Comparison of ENCODE assay signal across 8 cellular contexts in genomic region chr7:107563072-107563760, GRCh38. TPM values are rescaled to one million over a fixed set of nuclear protein-coding genes. Genes with fewer than 3 reads are reported as not detected.
DNase-seq lines count a peak whose midpoint lies in the region; ATAC-seq and FAIRE-seq lines count a peak whose summit lies in the region.

No MANE protein-coding gene starts in this region.

- H3K79me2 ChIP-seq in mesendoderm (ENCODE audit: control insufficient read depth, insufficient read depth, low read length): peaks cover 4% of the 10 kb centered on the region

- H3K18ac ChIP-seq in mesendoderm (ENCODE audit: low read length): peak overlapping the region; percentile 19

- no peak overlapping the region for H2BK15ac ChIP-seq in mesendoderm (replicated peaks; ENCODE audit: low read depth)

- H3K27me3 ChIP-seq in BLaER1 (no peaks in the 10 kb centered on the region), duodenal mucosa (ENCODE audit: control insufficient read depth in 1 of 2, insufficient read depth in 2 of 2, low read length in 2 of 2) (no peaks in the 10 kb centered on the region), mesendoderm (ENCODE audit: insufficient read depth, low read length, poor library complexity) (no peaks in the 10 kb centered on the region)

- FAIRE-seq in urothelium cell line (lab: Jason Lieb, UNC): no peak

- peaks cover 22% of the 10 kb centered on the region; the same call in 1 of the 2 replicates for H4K20me1 ChIP-seq in BLaER1

- H3K27ac ChIP-seq in BLaER1 (peak overlapping the region; percentile 80), duodenal mucosa (ENCODE audit: low read depth, low read length) (peak overlapping the region; percentile 67), mesendoderm (ENCODE audit: low read depth, low read length) (no peak overlapping the region)

- peaks cover 9% of the 10 kb centered on the region for H3K79me1 ChIP-seq in mesendoderm (ENCODE audit: low read length)

- H2BK5ac ChIP-seq in mesendoderm (ENCODE audit: low read length): no peak overlapping the region

- H3K56ac ChIP-seq in mesendoderm (ENCODE audit: low read length): peak overlapping the region; percentile 95

- no peak overlapping the region for H3K4ac ChIP-seq in mesendoderm (ENCODE audit: low read depth, low read length)

- H3K4me3 ChIP-seq in BLaER1: peak overlapping the region; percentile 82
- peak overlapping the region; percentile 92 to 98 for H3K4me3 ChIP-seq in duodenal mucosa (ENCODE audit: low read depth in 1 of 2, low read length in 2 of 2)
- H3K4me3 ChIP-seq in mesendoderm (ENCODE audit: low read length): peak overlapping the region; percentile 92

- DNase-seq in OCI-M1 (lab: John Stamatoyannopoulos, UW) (peak; percentile 79), mesendoderm (no peak), urothelium cell line (ENCODE audit: low spot score) (peak; percentile 66), NCI-H774 (lab: John Stamatoyannopoulos, UW) (no peak)

- H3K4me1 ChIP-seq in BLaER1 (peaks cover 40% of the 10 kb centered on the region), duodenal mucosa (ENCODE audit: control insufficient read depth in 1 of 2, insufficient read depth in 2 of 2, low read length in 2 of 2) (peaks cover 19 to 42% of the 10 kb centered on the region in 2 donors), mesendoderm (ENCODE audit: control insufficient read depth, low read depth, low read length) (peaks cover 1% of the 10 kb centered on the region)

- H3K9ac ChIP-seq in BLaER1 (peak overlapping the region; percentile 88), duodenal mucosa (ENCODE audit: low read depth in 1 of 2, low read length in 2 of 2) (peak overlapping the region; percentile 93), mesendoderm (ENCODE audit: low read length) (peak overlapping the region; percentile 86)

- H3K23ac ChIP-seq in mesendoderm (ENCODE audit: low read length): peak overlapping the region; percentile 89

- no peak overlapping the region for H2BK120ac ChIP-seq in mesendoderm (ENCODE audit: low read depth, low read length)

- WGBS in mesendoderm (ENCODE audit: extremely low coverage, insufficient coverage, low lambda C conversion rate): no CpG with 5 or more reads among the region's 21 CpGs

- no peak overlapping the region for H4K5ac ChIP-seq in mesendoderm (ENCODE audit: low read length)

- H4K8ac ChIP-seq in mesendoderm (ENCODE audit: low read depth, low read length): no peak overlapping the region

- H2AK5ac ChIP-seq in mesendoderm (ENCODE audit: low read length): no peak overlapping the region

- H3K9me3 ChIP-seq in BLaER1 (no peaks in the 10 kb centered on the region), duodenal mucosa (ENCODE audit: control insufficient read depth in 1 of 2, low read length in 2 of 2) (no peaks in the 10 kb centered on the region)

- H3K4me2 ChIP-seq in BLaER1: peak overlapping the region; percentile 83
- H3K4me2 ChIP-seq in mesendoderm (ENCODE audit: low read length): peak overlapping the region; percentile 76

- H3K36me3 ChIP-seq in BLaER1: no peaks in the 10 kb centered on the region; the same call in 1 of the 2 replicates
- no peaks in the 10 kb centered on the region for H3K36me3 ChIP-seq in duodenal mucosa (ENCODE audit: control insufficient read depth in 1 of 2, insufficient read depth in 2 of 2, low read length in 2 of 2)
- no peaks in the 10 kb centered on the region for H3K36me3 ChIP-seq in mesendoderm (ENCODE audit: control insufficient read depth, insufficient read depth, low read length)

- ATAC-seq in GM19025 (IDR thresholded peaks at IDR 0.05; ENCODE audit: low read depth, unreplicated experiment) (peak; percentile 47), HG03135 (IDR thresholded peaks at IDR 0.05; ENCODE audit: unreplicated experiment) (peak; percentile 45)

RNA-seq across cellular contexts. Expression of gene COG5, which starts 0.5 kb away (rescaled TPM):
- polyA plus RNA-seq in mesendoderm (2013, experiment 1 of 2): 9.2 TPM
- polyA plus RNA-seq in mesendoderm (2013, experiment 2 of 2): 8.6 TPM

RNA-seq across cellular contexts. Expression of gene DUS4L, which starts 0.6 kb away (rescaled TPM):
- 8.7 TPM for polyA plus RNA-seq in mesendoderm (2013, experiment 1 of 2)
- 8.0 TPM for polyA plus RNA-seq in mesendoderm (2013, experiment 2 of 2)

RNA-seq across cellular contexts. Expression of gene BCAP29, which starts 16.8 kb away (rescaled TPM):
- polyA plus RNA-seq in mesendoderm (2013, experiment 1 of 2): 17.9 TPM
- polyA plus RNA-seq in mesendoderm (2013, experiment 2 of 2): 17.8 TPM

Comparison
In these comparisons a context has a peak if more than half of its experiments do, and no peak if none do; other contexts are left out.
1. DNase-seq: peak in OCI-M1 (single experiment) and urothelium cell line (single experiment); none in mesendoderm (single experiment) and NCI-H774 (single experiment).
2. Peak in every context shown above with its lines, with median percentiles within 50 percentile points of each other: H3K4me3 ChIP-seq and H3K9ac ChIP-seq.